ENCODE assay signal across 24 cellular contexts in the genomic region with DNA sequence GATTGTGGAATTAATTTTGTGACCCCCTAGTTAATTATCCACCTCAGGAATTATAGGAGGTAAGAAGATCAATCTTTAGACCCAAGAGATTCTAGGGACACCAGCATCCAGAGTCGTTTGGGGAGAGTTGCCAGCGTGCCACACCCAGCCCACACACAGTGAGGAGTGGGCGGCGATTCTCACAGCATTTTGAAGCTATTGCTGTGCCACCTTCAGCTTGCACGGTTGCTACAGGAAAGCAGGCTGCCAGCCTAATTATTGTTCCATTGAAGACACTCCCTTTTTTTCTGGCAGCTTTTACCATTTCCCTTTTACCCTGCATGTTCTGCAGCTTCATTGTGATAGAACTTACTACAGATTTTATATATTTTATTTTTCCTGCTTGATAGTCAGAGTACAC. TPM values are rescaled to one million over a fixed set of nuclear protein-coding genes. Genes with fewer than 3 reads are reported as not detected.
DNase-seq lines count a peak whose midpoint lies in the region; ATAC-seq, FAIRE-seq and TF ChIP-seq lines count a peak whose summit lies in the region.
"Had no signal": no experiment of that assay in that cellular context is flagged by ENCODE, and none has a peak within 500 bp of the region (broad histone marks: within the 10 kb centered on the region; RNA-seq: fewer than 3 reads in every experiment).

No MANE protein-coding gene starts in this region.

- H3K36me3 Mint-ChIP-seq in activated naive CD4-positive, alpha-beta T cell treated with anti-CD3 and anti-CD28 coated beads, Interleukin-2, amount 10 ng/mL, durations not matched to agents 7 days and 5 days = no peaks in the 10 kb centered on the region

- peak overlapping the region; percentile 61 for H4K91ac ChIP-seq in trophoblast cell (ENCODE audit: low read depth, low read length)

- no peak for TF ChIP-seq CTCF in HepG2 (CRISPR knock-in tag; IDR thresholded peaks at IDR 0.05)

- H3K79me1 ChIP-seq in trophoblast cell (ENCODE audit: low read length) = peaks cover 2% of the 10 kb centered on the region

- peak overlapping the region; percentile 86 for H3K18ac ChIP-seq in trophoblast cell (ENCODE audit: low read length)

- no TSS peak for BruUV-seq in HepG2 (replicated peaks; lab: Mats Ljungman, UMichigan)

- TF ChIP-seq EP300 in HepG2 (IDR thresholded peaks at IDR 0.05; ENCODE audit: low read depth in 2 of 2, low read length in 2 of 2) = no peak
- no peak for TF ChIP-seq EP300 in HepG2 (CRISPR knock-in tag; IDR thresholded peaks at IDR 0.05; ENCODE audit: borderline replicate concordance)

- WGBS in HepG2 (ENCODE audit: low lambda C conversion rate) = 84% methylated on average over 5 of the region's 5 CpGs
- WGBS in trophoblast cell (ENCODE audit: extremely low coverage, insufficient coverage, insufficient read length) = no CpG with 5 or more reads among the region's 5 CpGs

- peak overlapping the region; percentile 79 for H2BK12ac ChIP-seq in trophoblast cell (ENCODE audit: low read length)

- H3K4me3 Mint-ChIP-seq in activated naive CD4-positive, alpha-beta T cell treated with anti-CD3 and anti-CD28 coated beads, Interleukin-2, amount 10 ng/mL, durations not matched to agents 7 days and 5 days = no peak overlapping the region
- H3K4me3 Mint-ChIP-seq: CD4-positive, alpha-beta memory T cell; HFFc6 had no signal

- no peak overlapping the region for H2BK120ac ChIP-seq in trophoblast cell (ENCODE audit: insufficient read depth, low read length, poor library complexity)

- intact Hi-C loops in HepG2 (cut with micrococcal nuclease; ENCODE audit: unreplicated experiment) = no loop called here

- H2AFZ ChIP-seq in HepG2 (ENCODE audit: low read length) = no peak overlapping the region
- no peak overlapping the region for H2AFZ ChIP-seq in trophoblast cell (ENCODE audit: insufficient read depth, low read length, poor library complexity)

- peak; percentile 18 for DNase-seq in activated naive CD4-positive, alpha-beta T cell treated with anti-CD3 and anti-CD28 coated beads, Interleukin-2, amount 50 U/mL, for 16 hours
- no peak for DNase-seq in activated naive CD4-positive, alpha-beta T cell treated with anti-CD3 and anti-CD28 coated beads, Interleukin-2, amount 10 ng/mL, durations not matched to agents 7 days and 5 days
- DNase-seq in NCI-H69 (lab: John Stamatoyannopoulos, UW) = peak; percentile 44
- DNase-seq in HepG2 (ENCODE audit: low spot score) = no peak
- DNase-seq in trophoblast cell = no peak
- DNase-seq in DMS153 (lab: John Stamatoyannopoulos, UW) = no peak
- DNase-seq in NCI-H345 (lab: John Stamatoyannopoulos, UW) = no peak
- DNase-seq: ACHN; CD4-positive, alpha-beta memory T cell; H7; HFFc6; NCI-H1092 treated with DMSO at 0.1 percent for 48 hours; NCI-H146; NCI-H2029 treated with DMSO at 0.1 percent for 48 hours; NCI-H446 treated with DMSO at 0.1 percent for 48 hours; NCI-H774 had no signal

- no peak for FAIRE-seq in HepG2 (lab: Jason Lieb, UNC)
- FAIRE-seq: G401.6, GM12892, K562 had no signal

- H3K9me3 Mint-ChIP-seq in activated naive CD4-positive, alpha-beta T cell treated with anti-CD3 and anti-CD28 coated beads, Interleukin-2, amount 10 ng/mL, durations not matched to agents 7 days and 5 days = no peaks in the 10 kb centered on the region
- H3K9me3 Mint-ChIP-seq: CD4-positive, alpha-beta memory T cell; HFFc6 had no signal

- no peaks in the 10 kb centered on the region for H3K4me1 Mint-ChIP-seq in activated naive CD4-positive, alpha-beta T cell treated with anti-CD3 and anti-CD28 coated beads, Interleukin-2, amount 10 ng/mL, durations not matched to agents 7 days and 5 days

- CTCF ChIA-PET in activated naive CD4-positive, alpha-beta T cell treated with anti-CD3 and anti-CD28 coated beads, Interleukin-2, amount 10 ng/mL, durations not matched to agents 7 days and 5 days (lab: Charles Lee) = interaction anchor here (0.7 to 2.6 kb wide), 3 partner anchors 12 to 308 kb away, joined by 3 to 12 read pairs (median 4); no protein-coding TSS in a partner anchor
- CTCF ChIA-PET in HepG2 (lab: Yijun Ruan, JAX; ENCODE audit: low intra/inter-chr PET ratio, low total read pairs) = no interaction called here

- no peak for TF ChIP-seq RAD21 in HepG2 (CRISPR knock-in tag; IDR thresholded peaks at IDR 0.05)

- H3K27ac ChIP-seq in HepG2 (ENCODE audit: extremely low read length, insufficient read depth, low read length) (peak overlapping the region; percentile 95), trophoblast cell (ENCODE audit: low read depth, low read length) (no peak overlapping the region)
- H3K27ac ChIP-seq: BLaER1, SJSA1 had no signal

- TF ChIP-seq POLR2A in HepG2 (IDR thresholded peaks at IDR 0.05; ENCODE audit: insufficient read depth in 1 of 2, low read depth in 2 of 2, low read length in 2 of 2) = no peak

- H3K23ac ChIP-seq in trophoblast cell (ENCODE audit: low read length) = no peak overlapping the region

- peak overlapping the region in 1 of 3 experiments; percentile 8; a peak in 1 of 6 replicates for H3K4me3 ChIP-seq in HepG2 (replicated peaks in 1 of 3; ENCODE audit: insufficient read depth in 1 of 3, low read depth in 2 of 3, low read length in 3 of 3)
- H3K4me3 ChIP-seq in trophoblast cell (ENCODE audit: low read depth, low read length) = no peak overlapping the region
- H3K4me3 ChIP-seq: BLaER1, K562, SJSA1 had no signal

- peaks cover 66% of the 10 kb centered on the region for H3K4me1 ChIP-seq in HepG2 (ENCODE audit: insufficient read depth, low read length)
- H3K4me1 ChIP-seq in trophoblast cell (ENCODE audit: control insufficient read depth in 1 of 2, insufficient read depth in 2 of 2, low read length in 2 of 2) = peaks cover 2 to 17% of the 10 kb centered on the region in 2 experiments
- H3K4me1 ChIP-seq: BLaER1 had no signal

- H3K27ac Mint-ChIP-seq in activated naive CD4-positive, alpha-beta T cell treated with anti-CD3 and anti-CD28 coated beads, Interleukin-2, amount 10 ng/mL, durations not matched to agents 7 days and 5 days = no peak overlapping the region
- H3K27ac Mint-ChIP-seq: CD4-positive, alpha-beta memory T cell; HFFc6 had no signal

- H3K27me3 Mint-ChIP-seq in activated naive CD4-positive, alpha-beta T cell treated with anti-CD3 and anti-CD28 coated beads, Interleukin-2, amount 10 ng/mL, durations not matched to agents 7 days and 5 days = no peaks in the 10 kb centered on the region
- H3K27me3 Mint-ChIP-seq: CD4-positive, alpha-beta memory T cell had no signal

- H3K27me3 ChIP-seq in HepG2 (ENCODE audit: control insufficient read depth in 1 of 2, insufficient read depth in 2 of 2, low read length in 2 of 2) (no peaks in the 10 kb centered on the region), trophoblast cell (ENCODE audit: insufficient read depth, low read length) (no peaks in the 10 kb centered on the region)
- H3K27me3 ChIP-seq: BLaER1, SJSA1 had no signal

- POLR2A ChIA-PET in HepG2 (lab: Yijun Ruan, JAX) = interaction anchor here (0.7 to 2.8 kb wide), 10 partner anchors 9 to 384 kb away, joined by 3 to 54 read pairs (median 4); partner anchors contain the start of gene MYL12A

- H3K9ac ChIP-seq in HepG2 (ENCODE audit: insufficient read depth, low read depth, low read length) (peak overlapping the region; percentile 43), trophoblast cell (ENCODE audit: low read length) (no peak overlapping the region)
- H3K9ac ChIP-seq: BLaER1 had no signal

- H3K9me3 ChIP-seq in HepG2 (ENCODE audit: low read length) = no peaks in the 10 kb centered on the region
- H3K9me3 ChIP-seq in trophoblast cell (ENCODE audit: insufficient read depth, low read depth, low read length) = no peaks in the 10 kb centered on the region
- H3K9me3 ChIP-seq: SJSA1 had no signal

- H4K12ac ChIP-seq in trophoblast cell (ENCODE audit: low read depth, low read length) = no peak overlapping the region

- H4K20me1 ChIP-seq in HepG2 (ENCODE audit: insufficient read depth, low read length) = no peaks in the 10 kb centered on the region
- H4K20me1 ChIP-seq: BLaER1 had no signal

- H2BK5ac ChIP-seq in trophoblast cell (ENCODE audit: low read depth, low read length, poor library complexity) = no peak overlapping the region

- no peaks in the 10 kb centered on the region for H3K79me2 ChIP-seq in HepG2 (ENCODE audit: insufficient read depth, low read length)
- H3K79me2 ChIP-seq in trophoblast cell (ENCODE audit: control insufficient read depth, insufficient read depth, low read length, poor library complexity) = no peaks in the 10 kb centered on the region

- in situ Hi-C loops in HepG2 (cut with HindIII; ENCODE audit: extremely low pct_ligation_motif_present, low pct_unique_long_range_greater_than_20kb) = no loop called here

- peak overlapping the region; percentile 53 for H3K14ac ChIP-seq in trophoblast cell (ENCODE audit: low read length)

- H3K4me2 ChIP-seq in HepG2 (ENCODE audit: low read depth, low read length) (peak overlapping the region; percentile 25), trophoblast cell (ENCODE audit: low read length) (no peak overlapping the region)
- H3K4me2 ChIP-seq: BLaER1 had no signal

- H3K36me3 ChIP-seq in HepG2 (replicated peaks in 1 of 2; ENCODE audit: control insufficient read depth in 1 of 2, insufficient read depth in 2 of 2, low read length in 2 of 2) (no peaks in the 10 kb centered on the region), trophoblast cell (ENCODE audit: control insufficient read depth in 1 of 2, insufficient read depth in 2 of 2, low read length in 2 of 2) (no peaks in the 10 kb centered on the region)
- H3K36me3 ChIP-seq: BLaER1, SJSA1 had no signal

- no peak overlapping the region for H4K8ac ChIP-seq in trophoblast cell (ENCODE audit: low read depth, low read length)

- H2AK5ac ChIP-seq in trophoblast cell (ENCODE audit: low read length) = no peak overlapping the region

- ATAC-seq in HepG2 (peak; percentile 8), HG02610 (IDR thresholded peaks at IDR 0.05; ENCODE audit: unreplicated experiment) (no peak)
- ATAC-seq: K562, Right ventricle myocardium inferior had no signal

- H3K4ac ChIP-seq in trophoblast cell (ENCODE audit: low read depth, low read length) = no peak overlapping the region

RNA-seq across cellular contexts. Expression of gene MYL12A, which starts 13.1 kb away (rescaled TPM):
- 277 and 357 TPM in 2 replicates for total RNA-seq in HepG2 (2016; rRNA removed; fragmentation: Illumina TruSeq; extraction: Trizol)
- total RNA-seq in HepG2 (2016; cell fraction: cytosol; rRNA removed; fragmentation: Illumina TruSeq; extraction: Trizol; ENCODE audit: low read depth) = 95.1 and 97.4 TPM in 2 replicates
- total RNA-seq in HepG2 (2016; cell fraction: insoluble cytoplasmic fraction; rRNA removed; fragmentation: Illumina TruSeq; extraction: Trizol) = 277 and 377 TPM in 2 replicates
- 78.5 and 96.6 TPM in 2 replicates for total RNA-seq in HepG2 (2016; cell fraction: membrane; rRNA removed; fragmentation: Illumina TruSeq; extraction: Trizol)
- total RNA-seq in HepG2 (2016; cell fraction: nucleus; rRNA removed; fragmentation: Illumina TruSeq; extraction: Trizol) = 143 and 145 TPM in 2 replicates
- 243 and 261 TPM in 2 replicates for polyA plus RNA-seq in HepG2 (2011; rRNA removed)
- 156 and 261 TPM in 2 replicates for polyA plus RNA-seq in HepG2 (2011; cell fraction: cytosol; rRNA removed)
- polyA plus RNA-seq in HepG2 (2011; cell fraction: nucleus; rRNA removed) = 65.4 and 82.9 TPM in 2 replicates
- 263 and 319 TPM in 2 replicates for polyA plus RNA-seq in HepG2 (2012)
- polyA plus RNA-seq in HepG2 (2016; cell fraction: cytosol; fragmentation: Illumina TruSeq; extraction: Trizol; ENCODE audit: low read depth) = 53.2 and 57.8 TPM in 2 replicates
- polyA plus RNA-seq in HepG2 (2016; cell fraction: insoluble cytoplasmic fraction; fragmentation: Illumina TruSeq; extraction: Trizol; ENCODE audit: low read depth) = 305 and 333 TPM in 2 replicates
- 53.7 and 63.8 TPM in 2 replicates for polyA plus RNA-seq in HepG2 (2016; cell fraction: membrane; fragmentation: Illumina TruSeq; extraction: Trizol; ENCODE audit: low read depth)
- polyA plus RNA-seq in HepG2 (2016; cell fraction: nucleus; fragmentation: Illumina TruSeq; extraction: Trizol; ENCODE audit: insufficient read depth, low read depth) = 156 and 160 TPM in 2 replicates
- polyA minus RNA-seq in HepG2 (2011; rRNA and poly(A)+ RNA removed; ENCODE audit: low replicate concordance) = 91.9 and 99.7 TPM in 2 replicates
- 172 and 198 TPM in 2 replicates for polyA minus RNA-seq in HepG2 (2011; cell fraction: cytosol; rRNA and poly(A)+ RNA removed)
- polyA minus RNA-seq in HepG2 (2011; cell fraction: nucleus; rRNA and poly(A)+ RNA removed) = 130 and 202 TPM in 2 replicates
- polyA plus RNA-seq in trophoblast cell (2013) = 475 and 498 TPM in 2 replicates

RNA-seq across cellular contexts. Expression of gene MYOM1, which starts 14.7 kb away (rescaled TPM):
- total RNA-seq in HepG2 (2016; rRNA removed; fragmentation: Illumina TruSeq; extraction: Trizol) = 0.46 and 1.0 TPM in 2 replicates
- 0.35 and 1.3 TPM in 2 replicates for total RNA-seq in HepG2 (2016; cell fraction: cytosol; rRNA removed; fragmentation: Illumina TruSeq; extraction: Trizol; ENCODE audit: low read depth)
- total RNA-seq in HepG2 (2016; cell fraction: insoluble cytoplasmic fraction; rRNA removed; fragmentation: Illumina TruSeq; extraction: Trizol) = 0.97 and 0.98 TPM in 2 replicates
- 0.49 and 0.76 TPM in 2 replicates for total RNA-seq in HepG2 (2016; cell fraction: membrane; rRNA removed; fragmentation: Illumina TruSeq; extraction: Trizol)
- 0.47 and 1.3 TPM in 2 replicates for total RNA-seq in HepG2 (2016; cell fraction: nucleus; rRNA removed; fragmentation: Illumina TruSeq; extraction: Trizol)
- polyA plus RNA-seq in HepG2 (2011; rRNA removed) = 0.98 and 1.6 TPM in 2 replicates
- polyA plus RNA-seq in HepG2 (2011; cell fraction: cytosol; rRNA removed) = 1.0 and 1.4 TPM in 2 replicates
- 3.6 and 4.1 TPM in 2 replicates for polyA plus RNA-seq in HepG2 (2011; cell fraction: nucleus; rRNA removed)
- polyA plus RNA-seq in HepG2 (2012) = 2.6 and 3.3 TPM in 2 replicates
- polyA plus RNA-seq in HepG2 (2016; cell fraction: cytosol; fragmentation: Illumina TruSeq; extraction: Trizol; ENCODE audit: low read depth) = 0.16 and 0.17 TPM in 2 replicates
- 0.60 and 0.63 TPM in 2 replicates for polyA plus RNA-seq in HepG2 (2016; cell fraction: insoluble cytoplasmic fraction; fragmentation: Illumina TruSeq; extraction: Trizol; ENCODE audit: low read depth)
- 0.25 and 0.37 TPM in 2 replicates for polyA plus RNA-seq in HepG2 (2016; cell fraction: membrane; fragmentation: Illumina TruSeq; extraction: Trizol; ENCODE audit: low read depth)
- polyA plus RNA-seq in HepG2 (2016; cell fraction: nucleus; fragmentation: Illumina TruSeq; extraction: Trizol; ENCODE audit: insufficient read depth, low read depth) = 1.1 and 1.2 TPM in 2 replicates
- polyA minus RNA-seq in HepG2 (2011; rRNA and poly(A)+ RNA removed; ENCODE audit: low replicate concordance) = 0.75 and 0.82 TPM in 2 replicates
- polyA minus RNA-seq in HepG2 (2011; cell fraction: cytosol; rRNA and poly(A)+ RNA removed) = 0.89 and 0.97 TPM in 2 replicates
- polyA minus RNA-seq in HepG2 (2011; cell fraction: nucleus; rRNA and poly(A)+ RNA removed) = 2.8 and 4.2 TPM in 2 replicates
- polyA plus RNA-seq in trophoblast cell (2013) = 0.08 and 0.15 TPM in 2 replicates
- total RNA-seq: Daoy, SJSA1 had no signal

RNA-seq across cellular contexts. Expression of gene MYL12B, which starts 27.5 kb away (rescaled TPM):
- 340 and 475 TPM in 2 replicates for total RNA-seq in HepG2 (2016; rRNA removed; fragmentation: Illumina TruSeq; extraction: Trizol)
- 118 and 121 TPM in 2 replicates for total RNA-seq in HepG2 (2016; cell fraction: cytosol; rRNA removed; fragmentation: Illumina TruSeq; extraction: Trizol; ENCODE audit: low read depth)
- 344 and 488 TPM in 2 replicates for total RNA-seq in HepG2 (2016; cell fraction: insoluble cytoplasmic fraction; rRNA removed; fragmentation: Illumina TruSeq; extraction: Trizol)
- total RNA-seq in HepG2 (2016; cell fraction: membrane; rRNA removed; fragmentation: Illumina TruSeq; extraction: Trizol) = 130 and 135 TPM in 2 replicates
- total RNA-seq in HepG2 (2016; cell fraction: nucleus; rRNA removed; fragmentation: Illumina TruSeq; extraction: Trizol) = 113 and 117 TPM in 2 replicates
- polyA plus RNA-seq in HepG2 (2011; rRNA removed) = 238 and 265 TPM in 2 replicates
- 202 and 250 TPM in 2 replicates for polyA plus RNA-seq in HepG2 (2011; cell fraction: cytosol; rRNA removed)
- polyA plus RNA-seq in HepG2 (2011; cell fraction: nucleus; rRNA removed) = 45.6 and 55.4 TPM in 2 replicates
- polyA plus RNA-seq in HepG2 (2012) = 212 and 213 TPM in 2 replicates
- 96.0 and 108 TPM in 2 replicates for polyA plus RNA-seq in HepG2 (2016; cell fraction: cytosol; fragmentation: Illumina TruSeq; extraction: Trizol; ENCODE audit: low read depth)
- 470 and 496 TPM in 2 replicates for polyA plus RNA-seq in HepG2 (2016; cell fraction: insoluble cytoplasmic fraction; fragmentation: Illumina TruSeq; extraction: Trizol; ENCODE audit: low read depth)
- 102 and 106 TPM in 2 replicates for polyA plus RNA-seq in HepG2 (2016; cell fraction: membrane; fragmentation: Illumina TruSeq; extraction: Trizol; ENCODE audit: low read depth)
- polyA plus RNA-seq in HepG2 (2016; cell fraction: nucleus; fragmentation: Illumina TruSeq; extraction: Trizol; ENCODE audit: insufficient read depth, low read depth) = 168 and 175 TPM in 2 replicates
- 114 and 173 TPM in 2 replicates for polyA minus RNA-seq in HepG2 (2011; rRNA and poly(A)+ RNA removed; ENCODE audit: low replicate concordance)
- polyA minus RNA-seq in HepG2 (2011; cell fraction: cytosol; rRNA and poly(A)+ RNA removed) = 94.2 and 95.6 TPM in 2 replicates
- 30.6 and 55.3 TPM in 2 replicates for polyA minus RNA-seq in HepG2 (2011; cell fraction: nucleus; rRNA and poly(A)+ RNA removed)
- polyA plus RNA-seq in trophoblast cell (2013) = 559 and 577 TPM in 2 replicates

Comparison
In these comparisons a context has a peak if more than half of its experiments do, and no peak if none do; other contexts are left out.
1. DNase-seq: peak in activated naive CD4-positive, alpha-beta T cell treated with anti-CD3 and anti-CD28 coated beads, Interleukin-2, amount 50 U/mL, for 16 hours (single experiment) and NCI-H69 (single experiment); none in activated naive CD4-positive, alpha-beta T cell treated with anti-CD3 and anti-CD28 coated beads, Interleukin-2, amount 10 ng/mL, durations not matched to agents 7 days and 5 days (single experiment), HepG2 (single experiment), trophoblast cell (0 of 2), DMS153 (single experiment) and NCI-H345 (single experiment).